Comparison of ENCODE assay signal across 8 cellular contexts in the genomic region with DNA sequence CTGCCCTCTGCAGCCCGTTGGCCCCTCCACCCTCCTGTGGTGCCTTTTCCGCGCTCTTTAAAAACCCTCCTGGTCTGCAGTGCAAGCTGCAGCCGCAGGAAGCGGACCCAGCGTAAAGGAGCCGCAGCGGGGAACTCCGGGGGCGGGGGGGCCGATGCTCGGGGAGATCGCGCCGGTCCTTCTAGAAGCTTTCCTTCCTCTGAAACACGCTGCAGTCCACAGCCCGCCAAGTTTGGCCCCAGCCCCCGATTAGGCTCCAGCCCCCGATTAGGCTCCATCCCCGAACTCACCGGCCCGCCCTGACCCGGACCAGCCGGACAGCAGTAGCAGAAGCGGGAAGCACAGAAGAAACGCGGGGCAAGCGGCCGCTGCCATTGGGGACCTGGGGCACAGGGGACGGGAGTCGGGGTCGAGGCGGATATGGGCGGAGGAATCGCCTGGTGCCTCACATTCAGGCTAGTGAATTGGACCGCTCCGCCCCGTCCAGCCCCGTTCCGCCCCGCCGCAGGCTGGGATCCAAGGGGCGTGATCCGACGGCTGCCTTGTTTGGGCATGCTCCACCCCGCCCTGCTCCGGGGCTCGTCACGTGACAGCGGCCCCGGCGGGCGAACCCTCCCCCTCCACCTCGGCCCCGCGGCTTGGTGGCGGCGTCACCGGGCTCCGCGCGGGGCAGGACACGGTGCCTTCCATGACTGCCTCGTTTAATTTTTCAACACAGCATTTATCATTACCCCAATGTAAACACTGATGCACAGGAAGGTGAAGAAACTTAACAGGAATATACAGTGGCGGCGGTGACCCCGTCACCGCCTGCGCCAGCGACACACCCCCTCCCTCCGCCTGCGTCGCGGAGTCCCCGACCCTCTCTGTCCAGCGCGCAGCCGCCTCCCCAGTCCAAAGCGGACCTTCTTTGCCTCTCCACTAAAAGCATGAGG. TPM values are rescaled to one million over a fixed set of nuclear protein-coding genes. Genes with fewer than 3 reads are reported as not detected.
DNase-seq lines count a peak whose midpoint lies in the region; ATAC-seq and TF ChIP-seq lines count a peak whose summit lies in the region.

No MANE protein-coding gene starts in this region.

- H3K27me3 ChIP-seq in H7 (ENCODE audit: control insufficient read depth, insufficient read depth, low read length): peaks cover 37% of the 10 kb centered on the region
- H3K27me3 ChIP-seq in neural progenitor cell: peaks cover 69% of the 10 kb centered on the region

- H3K4me3 Mint-ChIP-seq in neural progenitor cell: peak overlapping the region; percentile 92
- peak overlapping the region; percentile 93 to 94 for H3K4me3 Mint-ChIP-seq in stimulated activated naive CD8-positive, alpha-beta T cell treated with anti-CD3 and anti-CD28 coated beads, Interleukin-15, amount 100 ng/mL, for 72 hours

- H4K20me1 ChIP-seq in neural progenitor cell (ENCODE audit: low read depth): no peaks in the 10 kb centered on the region

- H3F3A ChIP-seq in neural progenitor cell (ENCODE audit: low read depth): no peaks in the 10 kb centered on the region

- peak overlapping the region; percentile 97 for H2AFZ ChIP-seq in neural progenitor cell (replicated peaks)

- no peaks in the 10 kb centered on the region for H3K9me3 ChIP-seq in neural progenitor cell (ENCODE audit: low read depth)

- DNase-seq in EL: peak; percentile 93
- peak; percentile 100 for DNase-seq in H7
- DNase-seq in M059J (ENCODE audit: low read depth): peak; percentile 93
- DNase-seq in SHP77 treated with DMSO at 0.1 percent for 48 hours (lab: John Stamatoyannopoulos, UW): peak; percentile 73
- peak; percentile 84 for DNase-seq in activated gamma-delta T cell (lab: John Stamatoyannopoulos, UW)
- DNase-seq in foreskin melanocyte: peak; percentile 66
- peak; percentile 98 for DNase-seq in neural progenitor cell (ENCODE audit: low spot score)
- DNase-seq in stimulated activated naive CD8-positive, alpha-beta T cell treated with anti-CD3 and anti-CD28 coated beads, Interleukin-15, amount 100 ng/mL, for 72 hours: peak; percentile 94 to 96

- peaks cover 3% of the 10 kb centered on the region for H3K4me1 ChIP-seq in neural progenitor cell

- peaks cover 4% of the 10 kb centered on the region for H3K9me3 Mint-ChIP-seq in neural progenitor cell
- no peaks in the 10 kb centered on the region for H3K9me3 Mint-ChIP-seq in stimulated activated naive CD8-positive, alpha-beta T cell treated with anti-CD3 and anti-CD28 coated beads, Interleukin-15, amount 100 ng/mL, for 72 hours

- H3K9ac ChIP-seq in neural progenitor cell: no peak overlapping the region

- peak overlapping the region; percentile 91 for H3K4me2 ChIP-seq in neural progenitor cell

- H3K27ac ChIP-seq in neural progenitor cell: no peak overlapping the region

- peak; percentile 5 for TF ChIP-seq CTCF in neural progenitor cell (IDR thresholded peaks at IDR 0.05)

- peaks cover 34% of the 10 kb centered on the region for H3K27me3 Mint-ChIP-seq in neural progenitor cell (ENCODE audit: insufficient read depth, low read depth)
- H3K27me3 Mint-ChIP-seq in stimulated activated naive CD8-positive, alpha-beta T cell treated with anti-CD3 and anti-CD28 coated beads, Interleukin-15, amount 100 ng/mL, for 72 hours: peaks cover 33% of the 10 kb centered on the region

- H3K36me3 ChIP-seq in H7 (replicated peaks; ENCODE audit: control insufficient read depth, insufficient read depth, low read length): no peaks in the 10 kb centered on the region
- H3K36me3 ChIP-seq in neural progenitor cell: no peaks in the 10 kb centered on the region

- H3K4me3 ChIP-seq in H7 (ENCODE audit: insufficient read depth, low read depth, low read length) (peak overlapping the region; percentile 62), neural progenitor cell (peak overlapping the region; percentile 70)

- no peak overlapping the region for H3K27ac Mint-ChIP-seq in neural progenitor cell
- H3K27ac Mint-ChIP-seq in stimulated activated naive CD8-positive, alpha-beta T cell treated with anti-CD3 and anti-CD28 coated beads, Interleukin-15, amount 100 ng/mL, for 72 hours: peak overlapping the region; percentile 71 to 93

- peaks cover 5% of the 10 kb centered on the region for H3K4me1 Mint-ChIP-seq in neural progenitor cell
- peaks cover 79% of the 10 kb centered on the region for H3K4me1 Mint-ChIP-seq in stimulated activated naive CD8-positive, alpha-beta T cell treated with anti-CD3 and anti-CD28 coated beads, Interleukin-15, amount 100 ng/mL, for 72 hours

- H3K36me3 Mint-ChIP-seq in neural progenitor cell: no peaks in the 10 kb centered on the region

- peak; percentile 77 for ATAC-seq in stimulated activated naive CD8-positive, alpha-beta T cell treated with anti-CD3 and anti-CD28 coated beads, Interleukin-15, amount 100 ng/mL, for 72 hours

- no peaks in the 10 kb centered on the region for H3K79me2 ChIP-seq in neural progenitor cell (ENCODE audit: low read depth)

RNA-seq across cellular contexts. Expression of a gene that starts 20.3 kb away (rescaled TPM):
- not detected in 2 replicates for total RNA-seq in H7 (2014; rRNA removed; shearing (Covaris generic))
- 0.42 TPM in 1 of 2 replicates, not detected in the other for total RNA-seq in M059J (2014; rRNA removed; shearing (Covaris generic))
- total RNA-seq in neural progenitor cell (ENCODE audit: low replicate concordance): not detected in 2 replicates

RNA-seq across cellular contexts. Expression of a gene that starts 41.3 kb away (rescaled TPM):
- total RNA-seq in H7 (2014; rRNA removed; shearing (Covaris generic)): 0.28 and 0.33 TPM in 2 replicates
- total RNA-seq in M059J (2014; rRNA removed; shearing (Covaris generic)): 0.76 and 1.1 TPM in 2 replicates
- total RNA-seq in neural progenitor cell (ENCODE audit: low replicate concordance): 0.11 and 0.40 TPM in 2 replicates
